In the genomic region with DNA sequence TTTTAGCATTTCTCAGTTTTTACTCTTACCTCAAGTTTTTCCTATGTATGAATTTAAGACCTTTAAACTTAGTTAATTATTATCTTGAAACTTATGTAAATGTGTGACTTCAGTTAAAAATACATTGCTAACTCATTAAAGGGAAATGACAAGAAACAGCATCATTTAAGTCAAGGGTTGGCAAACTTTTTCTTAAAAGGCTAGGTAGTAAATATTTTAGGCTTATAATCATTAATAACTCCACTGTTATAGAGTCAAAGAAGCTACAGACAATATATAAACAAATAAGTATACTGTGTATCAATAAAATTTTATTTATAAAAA, we compare ENCODE assay signal across 20 cellular contexts.
"Had no signal": no experiment of that assay in that cellular context is flagged by ENCODE, and none has a peak within 500 bp of the region (broad histone marks: within the 10 kb centered on the region; RNA-seq: fewer than 3 reads in every experiment).

No MANE protein-coding gene starts in this region.

- FAIRE-seq: kidney, TTC549 had no signal

- H3K27ac Mint-ChIP-seq: activated naive CD4-positive, alpha-beta T cell treated with anti-CD3 and anti-CD28 coated beads, Interleukin-2, amount 50 U/mL, for 24 hours; memory B cell; progenitor cell of endocrine pancreas; stimulated activated naive CD8-positive, alpha-beta T cell treated with anti-CD3 and anti-CD28 coated beads, Interleukin-15, Interleukin-2, amounts not matched to agents 100 ng/mL and 50 ng/mL, for 24 hours had no signal

- H3K4me1 Mint-ChIP-seq: memory B cell had no signal

- ATAC-seq: left lobe of liver had no signal

- H3K27me3 ChIP-seq: adrenal gland, cardiac muscle cell, transverse colon had no signal

- H3K36me3 Mint-ChIP-seq: memory B cell had no signal

- H3K4me3 ChIP-seq: adrenal gland, cardiac muscle cell, skin epidermis, transverse colon had no signal

- H3K9me3 ChIP-seq: adrenal gland had no signal

- H3K36me3 ChIP-seq: adrenal gland, cardiac muscle cell, transverse colon had no signal

- H3K4me3 Mint-ChIP-seq: activated naive CD4-positive, alpha-beta T cell treated with anti-CD3 and anti-CD28 coated beads, Interleukin-2, amount 50 U/mL, for 24 hours; memory B cell; stimulated activated naive CD8-positive, alpha-beta T cell treated with anti-CD3 and anti-CD28 coated beads, Interleukin-15, Interleukin-2, amounts not matched to agents 100 ng/mL and 50 ng/mL, for 24 hours had no signal

- DNase-seq: activated CD4-positive, alpha-beta T cell treated with anti-CD3 and anti-CD28 coated beads, Interleukin-2, amount 50 U/mL, for 4 hours; activated gamma-delta T cell; adrenal gland; effector memory CD4-positive, alpha-beta T cell; glutamatergic neuron; hypothalamus; kidney; occipital lobe; stimulated activated CD4-positive, alpha-beta T cell treated with anti-CD3 and anti-CD28 coated beads, Interleukin-15, amount 100 ng/mL, for 24 hours; stimulated activated CD4-positive, alpha-beta T cell treated with anti-CD3 and anti-CD28 coated beads, Interleukin-2, amount 100 ng/mL, for 48 hours; T-helper 2 cell; transverse colon had no signal

- H3K9me3 Mint-ChIP-seq: activated naive CD4-positive, alpha-beta T cell treated with anti-CD3 and anti-CD28 coated beads, Interleukin-2, amount 50 U/mL, for 24 hours had no signal

- H3K4me1 ChIP-seq: transverse colon had no signal

- H3K27ac ChIP-seq: adrenal gland, cardiac muscle cell, skin epidermis, transverse colon had no signal

- H3K27me3 Mint-ChIP-seq: activated naive CD4-positive, alpha-beta T cell treated with anti-CD3 and anti-CD28 coated beads, Interleukin-2, amount 50 U/mL, for 24 hours; progenitor cell of endocrine pancreas had no signal
